ENCODE assay signal across 1 cellular context in the genomic region with DNA sequence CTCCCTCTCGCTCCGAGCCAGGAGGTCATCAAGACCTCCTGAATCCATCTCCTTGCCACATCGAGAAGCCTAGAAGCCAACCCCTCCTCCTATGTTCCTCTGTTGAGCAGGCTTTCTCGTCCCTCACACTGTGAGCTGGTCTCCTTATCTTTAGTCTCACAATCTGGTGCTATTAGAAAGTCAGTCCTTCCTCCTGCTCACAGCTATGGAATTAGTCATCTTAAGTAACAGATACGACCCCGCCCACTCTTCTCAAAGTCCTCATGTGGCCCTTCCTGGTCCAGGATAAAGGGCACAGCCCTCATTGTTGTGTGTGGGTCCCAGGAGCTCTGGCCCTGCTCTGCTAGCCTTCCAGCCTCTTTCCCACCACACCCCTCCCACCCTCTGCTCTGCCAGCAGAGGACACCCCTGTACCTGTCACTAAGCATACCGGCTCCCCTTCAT.
TF ChIP-seq lines count a peak whose summit lies in the region.

No MANE protein-coding gene starts in this region.

TF ChIP-seq in K562, 482 proteins besides CTCF, POLR2A, EP300 and RAD21 (continued from another document and continues in another):
- 0 out of 6 replicates have a peak, but pooled peaks of 1 of the 3 experiments have one; percentile 26 for TF ChIP-seq ZBTB11 (CRISPR knock-in tag; IDR thresholded peaks at IDR 0.05)
- no peak for TF ChIP-seq HDAC6 (IDR thresholded peaks at IDR 0.05; ENCODE audit: low read depth, low read length)
- TF ChIP-seq HDAC1 (IDR thresholded peaks at IDR 0.05): 0 out of 4 replicates have a peak, but pooled peaks of 1 of the 2 experiments have one; percentile 20
- TF ChIP-seq CBX2 (IDR thresholded peaks at IDR 0.05; ENCODE audit: insufficient read depth, low read length, poor library complexity, severe bottlenecking): no peak
- TF ChIP-seq POLR2H (tag; IDR thresholded peaks at IDR 0.05; ENCODE audit: low read depth): no peak
- TF ChIP-seq MYC (IDR thresholded peaks at IDR 0.05; ENCODE audit: low read depth, low read length): peak; percentile 42; the same call in 1 of the 2 replicates
- no peak for TF ChIP-seq MYC (CRISPR knock-in tag; IDR thresholded peaks at IDR 0.05; ENCODE audit: borderline replicate concordance, low read depth)
- no peak for TF ChIP-seq E2F1 (CRISPR knock-in tag; IDR thresholded peaks at IDR 0.05)
- no peak for TF ChIP-seq SMARCC2 (IDR thresholded peaks at IDR 0.05; ENCODE audit: low read depth)
- TF ChIP-seq AFF4 (CRISPR knock-in tag; IDR thresholded peaks at IDR 0.05): no peak
- TF ChIP-seq TEAD1 (CRISPR knock-in tag; IDR thresholded peaks at IDR 0.05): no peak
- TF ChIP-seq DACH1 (IDR thresholded peaks at IDR 0.05; ENCODE audit: partially characterized antibody): peak; percentile 73
- no peak for TF ChIP-seq ZNF764 (CRISPR knock-in tag; IDR thresholded peaks at IDR 0.05; ENCODE audit: low read depth)
- TF ChIP-seq EHMT2 (IDR thresholded peaks at IDR 0.05): peak; percentile 14; the same call in 1 of the 2 replicates
- no peak for TF ChIP-seq ZNF23 (CRISPR knock-in tag; IDR thresholded peaks at IDR 0.05)
- TF ChIP-seq LEF1 (IDR thresholded peaks at IDR 0.05): peak; percentile 52; the same call in 1 of the 2 replicates
- 0 out of 2 replicates have a peak, but pooled peaks have one; percentile 21 for TF ChIP-seq SMC3 (conservative IDR thresholded peaks at IDR 0.05; ENCODE audit: insufficient read depth, low read depth, low read length)
- TF ChIP-seq, protein P1, sequence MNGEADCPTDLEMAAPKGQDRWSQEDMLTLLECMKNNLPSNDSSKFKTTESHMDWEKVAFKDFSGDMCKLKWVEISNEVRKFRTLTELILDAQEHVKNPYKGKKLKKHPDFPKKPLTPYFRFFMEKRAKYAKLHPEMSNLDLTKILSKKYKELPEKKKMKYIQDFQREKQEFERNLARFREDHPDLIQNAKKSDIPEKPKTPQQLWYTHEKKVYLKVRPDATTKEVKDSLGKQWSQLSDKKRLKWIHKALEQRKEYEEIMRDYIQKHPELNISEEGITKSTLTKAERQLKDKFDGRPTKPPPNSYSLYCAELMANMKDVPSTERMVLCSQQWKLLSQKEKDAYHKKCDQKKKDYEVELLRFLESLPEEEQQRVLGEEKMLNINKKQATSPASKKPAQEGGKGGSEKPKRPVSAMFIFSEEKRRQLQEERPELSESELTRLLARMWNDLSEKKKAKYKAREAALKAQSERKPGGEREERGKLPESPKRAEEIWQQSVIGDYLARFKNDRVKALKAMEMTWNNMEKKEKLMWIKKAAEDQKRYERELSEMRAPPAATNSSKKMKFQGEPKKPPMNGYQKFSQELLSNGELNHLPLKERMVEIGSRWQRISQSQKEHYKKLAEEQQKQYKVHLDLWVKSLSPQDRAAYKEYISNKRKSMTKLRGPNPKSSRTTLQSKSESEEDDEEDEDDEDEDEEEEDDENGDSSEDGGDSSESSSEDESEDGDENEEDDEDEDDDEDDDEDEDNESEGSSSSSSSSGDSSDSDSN (IDR thresholded peaks at IDR 0.05; ENCODE audit: borderline replicate concordance in 1 of 2, low read depth in 2 of 2, low read length in 2 of 2): 0 out of 4 replicates have a peak, but pooled peaks of 1 of the 2 experiments have one; percentile 47
- no peak for TF ChIP-seq ZNF699 (CRISPR knock-in tag; IDR thresholded peaks at IDR 0.05; ENCODE audit: insufficient replicate concordance)
- TF ChIP-seq, protein P2, sequence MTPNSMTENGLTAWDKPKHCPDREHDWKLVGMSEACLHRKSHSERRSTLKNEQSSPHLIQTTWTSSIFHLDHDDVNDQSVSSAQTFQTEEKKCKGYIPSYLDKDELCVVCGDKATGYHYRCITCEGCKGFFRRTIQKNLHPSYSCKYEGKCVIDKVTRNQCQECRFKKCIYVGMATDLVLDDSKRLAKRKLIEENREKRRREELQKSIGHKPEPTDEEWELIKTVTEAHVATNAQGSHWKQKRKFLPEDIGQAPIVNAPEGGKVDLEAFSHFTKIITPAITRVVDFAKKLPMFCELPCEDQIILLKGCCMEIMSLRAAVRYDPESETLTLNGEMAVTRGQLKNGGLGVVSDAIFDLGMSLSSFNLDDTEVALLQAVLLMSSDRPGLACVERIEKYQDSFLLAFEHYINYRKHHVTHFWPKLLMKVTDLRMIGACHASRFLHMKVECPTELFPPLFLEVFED (CRISPR knock-in tag; conservative IDR thresholded peaks at IDR 0.05): 0 out of 2 replicates have a peak, but pooled peaks have one; percentile 45
- TF ChIP-seq CBX3 (IDR thresholded peaks at IDR 0.05; ENCODE audit: borderline replicate concordance in 1 of 2, low read length in 2 of 2): peak in 1 of 2 experiments; percentile 46; a peak in 1 of 3 replicates
- peak; percentile 66 for TF ChIP-seq CTBP1 (IDR thresholded peaks at IDR 0.05; ENCODE audit: borderline replicate concordance)
- TF ChIP-seq RCOR1 (IDR thresholded peaks at IDR 0.05; ENCODE audit: borderline replicate concordance in 1 of 2, low read depth in 2 of 2, low read length in 2 of 2): peak in 1 of 2 experiments; percentile 75; a peak in 2 of 4 replicates
- TF ChIP-seq, protein P3, sequence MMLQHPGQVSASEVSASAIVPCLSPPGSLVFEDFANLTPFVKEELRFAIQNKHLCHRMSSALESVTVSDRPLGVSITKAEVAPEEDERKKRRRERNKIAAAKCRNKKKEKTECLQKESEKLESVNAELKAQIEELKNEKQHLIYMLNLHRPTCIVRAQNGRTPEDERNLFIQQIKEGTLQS (IDR thresholded peaks at IDR 0.05): peak; percentile 59
- TF ChIP-seq, protein P3 (CRISPR knock-in tag; conservative IDR thresholded peaks at IDR 0.05): no peak
- TF ChIP-seq, protein P4, sequence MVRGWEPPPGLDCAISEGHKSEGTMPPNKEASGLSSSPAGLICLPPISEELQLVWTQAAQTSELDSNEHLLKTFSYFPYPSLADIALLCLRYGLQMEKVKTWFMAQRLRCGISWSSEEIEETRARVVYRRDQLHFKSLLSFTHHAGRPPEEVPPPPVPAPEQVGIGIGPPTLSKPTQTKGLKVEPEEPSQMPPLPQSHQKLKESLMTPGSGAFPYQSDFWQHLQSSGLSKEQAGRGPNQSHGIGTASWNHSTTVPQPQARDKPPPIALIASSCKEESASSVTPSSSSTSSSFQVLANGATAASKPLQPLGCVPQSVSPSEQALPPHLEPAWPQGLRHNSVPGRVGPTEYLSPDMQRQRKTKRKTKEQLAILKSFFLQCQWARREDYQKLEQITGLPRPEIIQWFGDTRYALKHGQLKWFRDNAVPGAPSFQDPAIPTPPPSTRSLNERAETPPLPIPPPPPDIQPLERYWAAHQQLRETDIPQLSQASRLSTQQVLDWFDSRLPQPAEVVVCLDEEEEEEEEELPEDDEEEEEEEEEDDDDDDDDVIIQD (CRISPR knock-in tag; IDR thresholded peaks at IDR 0.05): no peak
- TF ChIP-seq ID3 (CRISPR knock-in tag; IDR thresholded peaks at IDR 0.05): no peak
- 0 out of 2 replicates have a peak, but pooled peaks have one; percentile 10 for TF ChIP-seq ID3 (tag; IDR thresholded peaks at IDR 0.05)
- TF ChIP-seq CREM (IDR thresholded peaks at IDR 0.05; ENCODE audit: low read depth): 0 out of 2 replicates have a peak, but pooled peaks have one; percentile 23
- TF ChIP-seq SMARCA4 (IDR thresholded peaks at IDR 0.05): 0 out of 2 replicates have a peak, but pooled peaks have one; percentile 39
- TF ChIP-seq, protein P5, sequence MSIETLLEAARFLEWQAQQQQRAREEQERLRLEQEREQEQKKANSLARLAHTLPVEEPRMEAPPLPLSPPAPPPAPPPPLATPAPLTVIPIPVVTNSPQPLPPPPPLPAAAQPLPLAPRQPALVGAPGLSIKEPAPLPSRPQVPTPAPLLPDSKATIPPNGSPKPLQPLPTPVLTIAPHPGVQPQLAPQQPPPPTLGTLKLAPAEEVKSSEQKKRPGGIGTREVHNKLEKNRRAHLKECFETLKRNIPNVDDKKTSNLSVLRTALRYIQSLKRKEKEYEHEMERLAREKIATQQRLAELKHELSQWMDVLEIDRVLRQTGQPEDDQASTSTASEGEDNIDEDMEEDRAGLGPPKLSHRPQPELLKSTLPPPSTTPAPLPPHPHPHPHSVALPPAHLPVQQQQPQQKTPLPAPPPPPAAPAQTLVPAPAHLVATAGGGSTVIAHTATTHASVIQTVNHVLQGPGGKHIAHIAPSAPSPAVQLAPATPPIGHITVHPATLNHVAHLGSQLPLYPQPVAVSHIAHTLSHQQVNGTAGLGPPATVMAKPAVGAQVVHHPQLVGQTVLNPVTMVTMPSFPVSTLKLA (conservative IDR thresholded peaks at IDR 0.05): 0 out of 4 replicates have a peak, but pooled peaks of 1 of the 2 experiments have one; percentile 10
- peak; percentile 44 for TF ChIP-seq RBBP5 (IDR thresholded peaks at IDR 0.05; ENCODE audit: borderline replicate concordance, insufficient read depth, low read length, poor library complexity, severe bottlenecking)
- peak; percentile 86 for TF ChIP-seq FOSL1 (tag; conservative IDR thresholded peaks at IDR 0.05)
- no peak for TF ChIP-seq PURB (CRISPR knock-in tag; IDR thresholded peaks at IDR 0.05; ENCODE audit: low read depth)
- TF ChIP-seq SOX6 (IDR thresholded peaks at IDR 0.05): 0 out of 2 replicates have a peak, but pooled peaks have one; percentile 54
- no peak for TF ChIP-seq HSF4 (CRISPR knock-in tag; IDR thresholded peaks at IDR 0.05; ENCODE audit: borderline replicate concordance)
- TF ChIP-seq JUND (IDR thresholded peaks at IDR 0.05; ENCODE audit: borderline replicate concordance, low read depth, low read length): peak; percentile 88
- TF ChIP-seq JUND (tag; IDR thresholded peaks at IDR 0.05; ENCODE audit: borderline replicate concordance, low read depth, low read length): peak; percentile 76; the same call in 2 of the 3 replicates
- TF ChIP-seq ARID1B (IDR thresholded peaks at IDR 0.05): peak; percentile 71
- no peak for TF ChIP-seq STAT5B (CRISPR knock-in tag; IDR thresholded peaks at IDR 0.05)
- no peak for TF ChIP-seq MTA2 (IDR thresholded peaks at IDR 0.05; ENCODE audit: low read depth)
- no peak for TF ChIP-seq RNF2 (IDR thresholded peaks at IDR 0.05)
- TF ChIP-seq CBFA2T2 (conservative IDR thresholded peaks at IDR 0.05): peak; percentile 46; the same call in 1 of the 2 replicates
